ENCODE assay signal across 24 cellular contexts in the genomic region with DNA sequence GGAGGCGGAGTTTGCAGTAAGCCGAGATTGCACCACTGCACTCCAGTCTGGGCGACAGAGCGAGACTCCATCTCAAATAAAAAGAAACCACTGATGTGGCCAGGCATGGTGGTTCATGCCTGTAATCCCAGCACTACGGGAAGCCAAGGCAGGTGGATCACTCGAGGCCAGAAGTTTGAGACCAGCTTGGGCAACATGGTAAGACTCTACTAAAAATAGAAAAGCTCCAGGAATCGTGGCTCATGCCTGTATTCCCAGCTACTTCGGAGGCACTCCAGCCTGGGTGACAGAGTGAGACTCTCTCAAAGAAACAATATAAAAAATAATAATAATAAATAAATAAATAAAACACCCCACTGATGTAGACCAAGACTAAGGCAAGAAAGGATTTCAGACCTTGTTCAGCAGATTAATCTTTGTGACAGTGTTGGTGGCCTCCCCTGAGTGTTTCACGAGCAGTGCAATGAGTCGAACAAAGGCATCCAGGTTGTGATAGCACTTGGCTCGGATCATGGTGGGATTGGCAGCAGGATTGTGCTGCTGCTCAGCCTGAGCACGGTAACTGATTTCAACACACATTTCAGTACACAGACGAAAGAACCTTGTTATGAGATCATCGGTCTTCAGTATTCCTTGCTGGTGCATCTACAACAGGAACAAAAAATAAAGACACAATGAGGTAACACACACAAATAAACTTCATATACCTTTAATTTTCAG. TPM values are rescaled to one million over a fixed set of nuclear protein-coding genes. Genes with fewer than 3 reads are reported as not detected.
"Had no signal": no experiment of that assay in that cellular context is flagged by ENCODE, and none has a peak within 500 bp of the region (broad histone marks: within the 10 kb centered on the region; RNA-seq: fewer than 3 reads in every experiment).

No MANE protein-coding gene starts in this region.

- H3K27me3 ChIP-seq: ascending aorta, esophagus squamous epithelium, foreskin keratinocyte, left lung, neutrophil, transverse colon, vagina had no signal

- H3K27me3 Mint-ChIP-seq: activated B cell treated with CpG ODN at 0.5 μM for 24 hours; activated CD4-positive, alpha-beta T cell treated with anti-CD3 and anti-CD28 coated beads, Interleukin-2, amount 10 ng/mL, durations not matched to agents 24 days and 14 days; activated naive CD8-positive, alpha-beta T cell treated with anti-CD3 and anti-CD28 coated beads, Interleukin-2, amount 10 ng/mL, durations not matched to agents 7 days and 5 days; memory B cell; naive thymus-derived CD8-positive, alpha-beta T cell had no signal

- H3K9me3 ChIP-seq: ascending aorta, esophagus squamous epithelium, left lung, mucosa of descending colon, neutrophil, transverse colon, vagina had no signal

- H3K4me3 ChIP-seq: ascending aorta, coronary artery, esophagus squamous epithelium, left lung, mucosa of descending colon, transverse colon, vagina had no signal

- H3K4me1 Mint-ChIP-seq: activated B cell treated with CpG ODN at 0.5 μM for 24 hours; memory B cell; naive thymus-derived CD8-positive, alpha-beta T cell had no signal

- H3K27ac ChIP-seq: ascending aorta, coronary artery, esophagus squamous epithelium, foreskin keratinocyte, left lung, neutrophil, transverse colon, vagina had no signal

- DNase-seq: activated B cell treated with CpG ODN at 0.5 μM for 24 hours; activated CD4-positive, alpha-beta T cell treated with anti-CD3 and anti-CD28 coated beads, Interleukin-2, amount 10 ng/mL, durations not matched to agents 24 days and 14 days; activated CD8-positive, alpha-beta memory T cell treated with anti-CD3 and anti-CD28 coated beads, Interleukin-2, amount 50 U/mL, for 4 hours; activated CD8-positive, alpha-beta T cell treated with anti-CD3 and anti-CD28 coated beads, Interleukin-2, amount 10 ng/mL, durations not matched to agents 7 days and 5 days; activated naive CD8-positive, alpha-beta T cell treated with anti-CD3 and anti-CD28 coated beads, Interleukin-2, amount 10 ng/mL, durations not matched to agents 7 days and 5 days; activated T-cell treated with anti-CD3 and anti-CD28 coated beads, Interleukin-2, amount 50 U/mL, for 48 hours; caudate nucleus; effector CD4-positive, alpha-beta T cell; esophagus squamous epithelium; foreskin keratinocyte; head of caudate nucleus; left lung; mucosa of descending colon; naive thymus-derived CD8-positive, alpha-beta T cell; small intestine; stimulated activated CD4-positive, alpha-beta T cell treated with anti-CD3 and anti-CD28 coated beads, Interleukin-4, amount 100 ng/mL, for 24 hours; stimulated activated naive CD8-positive, alpha-beta T cell treated with anti-CD3 and anti-CD28 coated beads, Interleukin-15, Interleukin-2, amounts not matched to agents 100 U/mL and 50 U/mL, for 24 hours; SW 1271; transverse colon had no signal

- H3K9me3 Mint-ChIP-seq: activated B cell treated with CpG ODN at 0.5 μM for 24 hours; activated CD4-positive, alpha-beta T cell treated with anti-CD3 and anti-CD28 coated beads, Interleukin-2, amount 10 ng/mL, durations not matched to agents 24 days and 14 days; activated naive CD8-positive, alpha-beta T cell treated with anti-CD3 and anti-CD28 coated beads, Interleukin-2, amount 10 ng/mL, durations not matched to agents 7 days and 5 days; memory B cell; naive thymus-derived CD8-positive, alpha-beta T cell had no signal

- H3K27ac Mint-ChIP-seq: activated B cell treated with CpG ODN at 0.5 μM for 24 hours; activated CD4-positive, alpha-beta T cell treated with anti-CD3 and anti-CD28 coated beads, Interleukin-2, amount 10 ng/mL, durations not matched to agents 24 days and 14 days; activated CD8-positive, alpha-beta T cell treated with anti-CD3 and anti-CD28 coated beads, Interleukin-2, amount 10 ng/mL, durations not matched to agents 7 days and 5 days; activated naive CD8-positive, alpha-beta T cell treated with anti-CD3 and anti-CD28 coated beads, Interleukin-2, amount 10 ng/mL, durations not matched to agents 7 days and 5 days had no signal

- ATAC-seq: activated CD8-positive, alpha-beta T cell treated with anti-CD3 and anti-CD28 coated beads, Interleukin-2, amount 10 ng/mL, durations not matched to agents 7 days and 5 days; foreskin keratinocyte; left lung; mucosa of descending colon; naive thymus-derived CD8-positive, alpha-beta T cell; stimulated activated naive CD8-positive, alpha-beta T cell treated with anti-CD3 and anti-CD28 coated beads, Interleukin-15, Interleukin-2, amounts not matched to agents 100 U/mL and 50 U/mL, for 24 hours had no signal

- H3K4me1 ChIP-seq: ascending aorta, esophagus squamous epithelium, foreskin keratinocyte, left lung, transverse colon, vagina had no signal

- H3K4me3 Mint-ChIP-seq: activated B cell treated with CpG ODN at 0.5 μM for 24 hours; activated CD4-positive, alpha-beta T cell treated with anti-CD3 and anti-CD28 coated beads, Interleukin-2, amount 10 ng/mL, durations not matched to agents 24 days and 14 days; activated CD8-positive, alpha-beta T cell treated with anti-CD3 and anti-CD28 coated beads, Interleukin-2, amount 10 ng/mL, durations not matched to agents 7 days and 5 days; activated naive CD8-positive, alpha-beta T cell treated with anti-CD3 and anti-CD28 coated beads, Interleukin-2, amount 10 ng/mL, durations not matched to agents 7 days and 5 days; memory B cell; naive thymus-derived CD8-positive, alpha-beta T cell had no signal

RNA-seq across cellular contexts. Expression of a gene that starts 34.0 kb away (rescaled TPM):
- total RNA-seq: activated CD8-positive, alpha-beta T cell treated with anti-CD3 and anti-CD28 coated beads, Interleukin-2, amount 10 ng/mL, durations not matched to agents 7 days and 5 days had no signal
